9 cellular contexts compared by ENCODE assay signal in genomic region chrX:110665636-110666035, GRCh38.
A peak's percentile ranks its signal among the peaks of the same experiment; 100 is the strongest.
DNase-seq lines count a peak whose midpoint lies in the region; ATAC-seq lines count a peak whose summit lies in the region.
"Had no signal": no experiment of that assay in that cellular context is flagged by ENCODE, and none has a peak within 500 bp of the region (broad histone marks: within the 10 kb centered on the region; RNA-seq: fewer than 3 reads in every experiment).

No MANE protein-coding gene starts in this region.

- no peaks in the 10 kb centered on the region for H3K27me3 Mint-ChIP-seq in stimulated activated memory B cell treated with anti-CD40 and anti-IgM and Interleukin-4, amounts not matched to agents 10 μg/mL and 1 μg/mL and 100 μg/mL, for 72 hours
- H3K27me3 Mint-ChIP-seq: activated naive CD8-positive, alpha-beta T cell had no signal

- no peak overlapping the region for H3K4me3 ChIP-seq in adipocyte (ENCODE audit: low read length)
- no peak overlapping the region for H3K4me3 ChIP-seq in effector memory CD4-positive, alpha-beta T cell (ENCODE audit: insufficient read depth, low read depth, low read length, poor library complexity, severe bottlenecking)

- no peaks in the 10 kb centered on the region for H3K36me3 ChIP-seq in adipocyte (ENCODE audit: control insufficient read depth, insufficient read depth, low read length, severe bottlenecking)
- no peaks in the 10 kb centered on the region for H3K36me3 ChIP-seq in effector memory CD4-positive, alpha-beta T cell (ENCODE audit: control insufficient read depth, insufficient read depth, low read length)

- no peak overlapping the region for H3K27ac ChIP-seq in effector memory CD4-positive, alpha-beta T cell (ENCODE audit: insufficient read depth, low read length, poor library complexity, severe bottlenecking)

- peak; percentile 43 for DNase-seq in NCI-H748 (lab: John Stamatoyannopoulos, UW; ENCODE audit: unreplicated experiment)
- DNase-seq in NCI-H748 treated with DMSO at 0.1 percent for 48 hours (lab: John Stamatoyannopoulos, UW), result no peak
- DNase-seq in Kasumi-1 (lab: John Stamatoyannopoulos, UW), result peak; percentile 26 to 41
- peak; percentile 31 for DNase-seq in adipocyte (ENCODE audit: low read depth)
- DNase-seq in islet precursor cell, result peak; percentile 71
- DNase-seq in effector memory CD4-positive, alpha-beta T cell, result no peak

- no peaks in the 10 kb centered on the region for H3K9me3 Mint-ChIP-seq in stimulated activated memory B cell treated with anti-CD40 and anti-IgM and Interleukin-4, amounts not matched to agents 10 μg/mL and 1 μg/mL and 100 μg/mL, for 72 hours

- no peaks in the 10 kb centered on the region for H3K4me1 Mint-ChIP-seq in stimulated activated memory B cell treated with anti-CD40 and anti-IgM and Interleukin-4, amounts not matched to agents 10 μg/mL and 1 μg/mL and 100 μg/mL, for 72 hours

- H3K27ac Mint-ChIP-seq in stimulated activated memory B cell treated with anti-CD40 and anti-IgM and Interleukin-4, amounts not matched to agents 10 μg/mL and 1 μg/mL and 100 μg/mL, for 72 hours, result no peak overlapping the region
- H3K27ac Mint-ChIP-seq: activated naive CD8-positive, alpha-beta T cell had no signal

- H3K9me3 ChIP-seq in adipocyte (ENCODE audit: control insufficient read depth, low read length), result no peaks in the 10 kb centered on the region
- H3K9me3 ChIP-seq in effector memory CD4-positive, alpha-beta T cell (ENCODE audit: control insufficient read depth, low read length), result no peaks in the 10 kb centered on the region

- H3K9ac ChIP-seq in adipocyte (ENCODE audit: low read length), result peak overlapping the region; percentile 29

- peak; percentile 64 for ATAC-seq in GM21423 (IDR thresholded peaks at IDR 0.05; ENCODE audit: unreplicated experiment)
- no peak for ATAC-seq in stimulated activated memory B cell treated with anti-CD40 and anti-IgM and Interleukin-4, amounts not matched to agents 10 μg/mL and 1 μg/mL and 100 μg/mL, for 72 hours

- no peaks in the 10 kb centered on the region for H3K36me3 Mint-ChIP-seq in stimulated activated memory B cell treated with anti-CD40 and anti-IgM and Interleukin-4, amounts not matched to agents 10 μg/mL and 1 μg/mL and 100 μg/mL, for 72 hours
- H3K36me3 Mint-ChIP-seq: activated naive CD8-positive, alpha-beta T cell had no signal

- H3K4me1 ChIP-seq in adipocyte (ENCODE audit: control insufficient read depth, insufficient read depth, low read length), result peaks cover 6% of the 10 kb centered on the region
- no peaks in the 10 kb centered on the region for H3K4me1 ChIP-seq in effector memory CD4-positive, alpha-beta T cell (ENCODE audit: control insufficient read depth, insufficient read depth, low read length, poor library complexity, severe bottlenecking)

- peaks cover 16% of the 10 kb centered on the region for H3K27me3 ChIP-seq in adipocyte (replicated peaks; ENCODE audit: control insufficient read depth, insufficient read depth, low read length)
- H3K27me3 ChIP-seq in effector memory CD4-positive, alpha-beta T cell (replicated peaks; ENCODE audit: control insufficient read depth, insufficient read depth, low read length, poor library complexity, severe bottlenecking), result no peaks in the 10 kb centered on the region

- H3K4me3 Mint-ChIP-seq in stimulated activated memory B cell treated with anti-CD40 and anti-IgM and Interleukin-4, amounts not matched to agents 10 μg/mL and 1 μg/mL and 100 μg/mL, for 72 hours, result no peak overlapping the region
- H3K4me3 Mint-ChIP-seq: activated naive CD8-positive, alpha-beta T cell had no signal

Comparison
In these comparisons a context has a peak if more than half of its experiments do, and no peak if none do; other contexts are left out.
1. DNase-seq: peak in NCI-H748 (single experiment), Kasumi-1 (2 of 2), adipocyte (single experiment) and islet precursor cell (single experiment); none in NCI-H748 treated with DMSO at 0.1 percent for 48 hours (single experiment) and effector memory CD4-positive, alpha-beta T cell (0 of 3).